ENCODE assay signal across 28 cellular contexts in genomic region chr20:22916121-22916842, GRCh38.
"Had no signal": no experiment of that assay in that cellular context is flagged by ENCODE, and none has a peak within 500 bp of the region (broad histone marks: within the 10 kb centered on the region; RNA-seq: fewer than 3 reads in every experiment).

No MANE protein-coding gene starts in this region.

- H3K36me3 Mint-ChIP-seq: stimulated activated effector memory CD8-positive, alpha-beta T cell treated with anti-CD3 and anti-CD28 coated beads, Interleukin-12 subunit alpha, Interleukin-12 subunit beta, amount 100 ng/mL, for 72 hours had no signal

- H3K27me3 Mint-ChIP-seq: activated CD4-positive, alpha-beta memory T cell treated with anti-CD3 and anti-CD28 coated beads, Interleukin-2, amount 10 ng/mL, durations not matched to agents 7 days and 5 days; activated CD4-positive, alpha-beta T cell treated with anti-CD3 and anti-CD28 coated beads, Interleukin-2, amount 10 ng/mL, durations not matched to agents 7 days and 5 days; central memory CD8-positive, alpha-beta T cell; progenitor cell of endocrine pancreas had no signal

- H3K36me3 ChIP-seq: left lung, neutrophil, right lobe of liver, upper lobe of left lung, vagina had no signal

- H3K27ac Mint-ChIP-seq: activated CD4-positive, alpha-beta memory T cell treated with anti-CD3 and anti-CD28 coated beads, Interleukin-2, amount 10 ng/mL, durations not matched to agents 7 days and 5 days; activated CD4-positive, alpha-beta T cell treated with anti-CD3 and anti-CD28 coated beads, Interleukin-2, amount 10 ng/mL, durations not matched to agents 7 days and 5 days; activated T-helper 17 cell treated with anti-CD3 and anti-CD28 coated beads, Interleukin-2, amount 50 U/mL, for 72 hours; dendritic cell treated with granulocyte-macrophage colony-stimulating factor and Interleukin-4, amounts not matched to agents 40 ng/mL and 50 ng/mL, for 4 days; nephron; progenitor cell of endocrine pancreas; stimulated activated effector memory CD8-positive, alpha-beta T cell treated with anti-CD3 and anti-CD28 coated beads, Interleukin-12 subunit alpha, Interleukin-12 subunit beta, amount 100 ng/mL, for 72 hours; stimulated activated naive CD8-positive, alpha-beta T cell treated with anti-CD3 and anti-CD28 coated beads, Interleukin-15, Interleukin-2, amounts not matched to agents 100 ng/mL and 50 ng/mL, for 24 hours; WTC11 had no signal

- H3K27me3 ChIP-seq: neutrophil, right lobe of liver, upper lobe of left lung, vagina had no signal

- H3K4me3 ChIP-seq: left lung, lung, right lobe of liver, skin epidermis, upper lobe of left lung, vagina had no signal

- ATAC-seq: activated T-cell treated with anti-CD3 and anti-CD28 coated beads, Interleukin-2, amount 50 U/mL, for 4 hours; activated T-helper 17 cell treated with anti-CD3 and anti-CD28 coated beads, Interleukin-2, amount 50 U/mL, for 72 hours; left lung; right lobe of liver; stimulated activated effector memory CD8-positive, alpha-beta T cell treated with anti-CD3 and anti-CD28 coated beads, Interleukin-12 subunit alpha, Interleukin-12 subunit beta, amount 100 ng/mL, for 72 hours; WTC11 had no signal

- H3K4me1 Mint-ChIP-seq: activated CD4-positive, alpha-beta memory T cell treated with anti-CD3 and anti-CD28 coated beads, Interleukin-2, amount 10 ng/mL, durations not matched to agents 7 days and 5 days; activated T-helper 17 cell treated with anti-CD3 and anti-CD28 coated beads, Interleukin-2, amount 50 U/mL, for 72 hours; central memory CD8-positive, alpha-beta T cell; stimulated activated effector memory CD8-positive, alpha-beta T cell treated with anti-CD3 and anti-CD28 coated beads, Interleukin-12 subunit alpha, Interleukin-12 subunit beta, amount 100 ng/mL, for 72 hours had no signal

- DNase-seq: activated CD4-positive, alpha-beta memory T cell treated with anti-CD3 and anti-CD28 coated beads, Interleukin-2, amount 10 ng/mL, durations not matched to agents 7 days and 5 days; activated CD4-positive, alpha-beta T cell treated with anti-CD3 and anti-CD28 coated beads for 1 hour; activated CD4-positive, alpha-beta T cell treated with anti-CD3 and anti-CD28 coated beads, Interleukin-2, amount 10 ng/mL, durations not matched to agents 7 days and 5 days; activated CD8-positive, alpha-beta memory T cell treated with anti-CD3 and anti-CD28 coated beads, Interleukin-2, amount 50 U/mL, for 48 hours; activated gamma-delta T cell treated with Interleukin-2 at 50 U/mL for 16 hours; activated naive CD4-positive, alpha-beta T cell treated with anti-CD3 and anti-CD28 coated beads, Interleukin-2, amount 50 U/mL, for 16 hours; activated T-cell treated with anti-CD3 and anti-CD28 coated beads, Interleukin-2, amount 50 U/mL, for 4 hours; amygdala; kidney glomerular epithelial cell; left lung; mesendoderm; right lobe of liver; stimulated activated CD4-positive, alpha-beta T cell treated with anti-CD3 and anti-CD28 coated beads, Interleukin-12 subunit alpha, Interleukin-12 subunit beta, amount 100 ng/mL, for 4 hours; stimulated activated CD4-positive, alpha-beta T cell treated with anti-CD3 and anti-CD28 coated beads, Interleukin-4, amount 100 ng/mL, for 1 hour; substantia nigra; upper lobe of left lung had no signal

- H3K4me1 ChIP-seq: right lobe of liver had no signal

- H3K9me3 ChIP-seq: neutrophil, right lobe of liver, vagina had no signal

- H3K9me3 Mint-ChIP-seq: central memory CD8-positive, alpha-beta T cell had no signal

- H3K4me3 Mint-ChIP-seq: activated CD4-positive, alpha-beta memory T cell treated with anti-CD3 and anti-CD28 coated beads, Interleukin-2, amount 10 ng/mL, durations not matched to agents 7 days and 5 days; activated CD4-positive, alpha-beta T cell treated with anti-CD3 and anti-CD28 coated beads, Interleukin-2, amount 10 ng/mL, durations not matched to agents 7 days and 5 days; activated T-cell treated with anti-CD3 and anti-CD28 coated beads, Interleukin-2, amount 50 U/mL, for 4 hours; activated T-helper 17 cell treated with anti-CD3 and anti-CD28 coated beads, Interleukin-2, amount 50 U/mL, for 72 hours; central memory CD8-positive, alpha-beta T cell; dendritic cell treated with granulocyte-macrophage colony-stimulating factor and Interleukin-4, amounts not matched to agents 40 ng/mL and 50 ng/mL, for 4 days; nephron; stimulated activated effector memory CD8-positive, alpha-beta T cell treated with anti-CD3 and anti-CD28 coated beads, Interleukin-12 subunit alpha, Interleukin-12 subunit beta, amount 100 ng/mL, for 72 hours; stimulated activated naive CD8-positive, alpha-beta T cell treated with anti-CD3 and anti-CD28 coated beads, Interleukin-15, Interleukin-2, amounts not matched to agents 100 ng/mL and 50 ng/mL, for 24 hours; WTC11 had no signal

- H3K27ac ChIP-seq: left lung, neutrophil, right lobe of liver, skin epidermis, upper lobe of left lung, vagina had no signal
